Comparison of ENCODE assay signal across 16 cellular contexts in the genomic region with DNA sequence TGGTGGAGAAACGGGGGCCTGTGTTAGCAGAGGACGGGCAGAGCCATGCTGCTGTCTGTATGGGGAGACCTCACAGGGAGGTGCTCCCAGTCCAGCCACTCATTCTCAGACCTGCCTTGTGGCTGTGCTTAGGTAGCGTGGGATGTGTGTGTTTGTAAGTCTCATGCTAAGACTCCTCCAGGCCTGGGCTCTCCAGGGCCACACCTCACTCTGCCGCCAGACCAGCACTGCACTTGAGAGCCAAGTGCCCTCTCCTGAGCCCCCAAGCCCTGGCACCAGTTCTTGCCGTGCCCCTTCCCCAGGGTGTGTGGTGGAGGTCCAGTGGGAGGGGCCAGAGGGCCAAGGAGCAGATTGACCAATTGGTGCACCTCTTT.
DNase-seq lines count a peak whose midpoint lies in the region; ATAC-seq, FAIRE-seq and TF ChIP-seq lines count a peak whose summit lies in the region.
"Had no signal": no experiment of that assay in that cellular context is flagged by ENCODE, and none has a peak within 500 bp of the region (broad histone marks: within the 10 kb centered on the region; RNA-seq: fewer than 3 reads in every experiment).

No MANE protein-coding gene starts in this region.

- TF ChIP-seq CTCF in heart left ventricle (IDR thresholded peaks at IDR 0.05) (no peak), gastroesophageal sphincter (IDR thresholded peaks at IDR 0.05) (no peak), sigmoid colon (IDR thresholded peaks at IDR 0.05) (no peak)

- no peak for ATAC-seq in Right ventricle myocardium inferior
- no peak for ATAC-seq in heart left ventricle
- no peak for ATAC-seq in gastroesophageal sphincter
- ATAC-seq in GM19035 (IDR thresholded peaks at IDR 0.05; ENCODE audit: unreplicated experiment), result no peak

- DNase-seq in Right ventricle myocardium inferior (ENCODE audit: missing footprints) (peak; percentile 33), heart left ventricle (no peak), sigmoid colon (no peak), urothelium cell line (ENCODE audit: low spot score) (no peak), KBM-7 (no peak)
- no peak for DNase-seq in stimulated activated CD4-positive, alpha-beta T cell treated with anti-CD3 and anti-CD28 coated beads, Interleukin-2, amount 100 ng/mL, for 24 hours
- DNase-seq: NCI-H1092, NCI-H146, NCI-H2081 treated with DMSO at 0.1 percent for 48 hours, NCI-H510A, NCI-H774 had no signal

- 82 to 94% (median 89%) methylated on average over 3 to 5 of the region's 5 CpGs for WGBS in heart left ventricle, 4 donors
- 81% methylated on average over 2 of the region's 5 CpGs; no CpG with 5 or more reads in 1 of the 2 donors for WGBS in gastroesophageal sphincter (ENCODE audit: low coverage in 1 of 2), 2 donors
- WGBS in sigmoid colon, 2 donors, result 82 to 88% methylated on average over 5 of the region's 5 CpGs

- H3K9me3 ChIP-seq in heart left ventricle, result no peaks in the 10 kb centered on the region
- H3K9me3 ChIP-seq in gastroesophageal sphincter, result no peaks in the 10 kb centered on the region
- no peaks in the 10 kb centered on the region for H3K9me3 ChIP-seq in sigmoid colon
- H3K9me3 ChIP-seq: SJCRH30 had no signal

- intact Hi-C loops in Right ventricle myocardium inferior (cut with DNase I) (no loop called here), heart left ventricle (cut with DNase I) (loop anchor here in 4 of 10 donors (10.0 kb wide), 1 partner anchor 334 kb away; no protein-coding TSS in a partner anchor), sigmoid colon (cut with DNase I) (loop anchor here (10.0 kb wide), 2 partner anchors 236 to 334 kb away; no protein-coding TSS in a partner anchor)

- H3K27me3 ChIP-seq in heart left ventricle (no peaks in the 10 kb centered on the region), gastroesophageal sphincter (no peaks in the 10 kb centered on the region), sigmoid colon (no peaks in the 10 kb centered on the region)
- H3K27me3 ChIP-seq: SJCRH30 had no signal

- FAIRE-seq in urothelium cell line (lab: Jason Lieb, UNC), result peak; percentile 65

- TF ChIP-seq EP300 in gastroesophageal sphincter (IDR thresholded peaks at IDR 0.05) (no peak), sigmoid colon (IDR thresholded peaks at IDR 0.05) (no peak)

- H3K4me1 ChIP-seq in heart left ventricle, result peaks cover 0 to 9% (median 5%) of the 10 kb centered on the region in 12 donors
- H3K4me1 ChIP-seq in gastroesophageal sphincter, result peaks cover 0 to 40% (median 8%) of the 10 kb centered on the region in 3 donors
- peaks cover 0 to 28% (median 22%) of the 10 kb centered on the region in 4 donors for H3K4me1 ChIP-seq in sigmoid colon
- H3K4me1 ChIP-seq: SJCRH30 had no signal

- H3K4me3 ChIP-seq in heart left ventricle (no peak overlapping the region), gastroesophageal sphincter (no peak overlapping the region), sigmoid colon (no peak overlapping the region)
- H3K4me3 ChIP-seq: SJCRH30 had no signal

- in situ Hi-C loops in KBM-7 (cut with MboI; ENCODE audit: low pct_unique_long_range_greater_than_20kb, low sequenced_read_pairs), result loop anchor here (10.0 kb wide), 1 partner anchor 114 kb away; no protein-coding TSS in a partner anchor

- TF ChIP-seq POLR2A in heart left ventricle (IDR thresholded peaks at IDR 0.05), result no peak
- TF ChIP-seq POLR2A in gastroesophageal sphincter (IDR thresholded peaks at IDR 0.05), result no peak
- no peak for TF ChIP-seq POLR2A in sigmoid colon (IDR thresholded peaks at IDR 0.05)

- H3K36me3 ChIP-seq in heart left ventricle (peaks cover 0 to 93% (median 65%) of the 10 kb centered on the region in 9 donors), gastroesophageal sphincter (peaks cover 0 to 100% of the 10 kb centered on the region in 2 donors), sigmoid colon (peaks cover 11 to 73% (median 28%) of the 10 kb centered on the region in 4 donors)

- H3K27ac ChIP-seq in heart left ventricle (peak overlapping the region in 1 of 12 donors; percentile 19), gastroesophageal sphincter (peak overlapping the region in 3 of 4 donors; percentile 40 to 62 (median 60)), sigmoid colon (peak overlapping the region in 3 of 4 donors; percentile 55 to 64 (median 62))
- H3K27ac ChIP-seq: 22Rv1, KMS-11, SJCRH30 had no signal
